In the genomic region with DNA sequence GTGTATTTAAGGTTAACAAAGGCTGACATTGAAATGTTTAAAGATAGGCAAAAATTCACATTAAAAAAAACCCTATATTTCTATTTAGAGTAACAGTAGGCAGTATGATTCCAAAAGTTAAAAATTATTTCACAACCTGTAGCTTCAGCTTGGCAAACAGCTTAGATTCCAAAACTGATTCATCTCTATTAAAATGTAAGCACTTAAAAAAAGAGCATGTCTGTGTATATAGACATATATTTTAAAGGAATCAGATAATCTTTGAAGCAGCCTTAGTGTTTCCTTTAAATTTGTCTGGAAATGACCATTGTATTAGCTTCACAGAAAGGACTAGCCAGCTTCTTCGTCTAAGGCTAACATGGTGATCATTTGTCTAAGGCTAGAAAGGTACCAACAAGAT, we compare ENCODE assay signal across 8 cellular contexts.
DNase-seq lines count a peak whose midpoint lies in the region; ATAC-seq, FAIRE-seq and TF ChIP-seq lines count a peak whose summit lies in the region.
"Not testable (repeated sequence)": the region's sequence is repeated elsewhere in the genome, so short reads cannot be mapped to it uniquely, and the experiment has no call there.

No MANE protein-coding gene starts in this region.

- not testable (repeated sequence) for TF ChIP-seq EP300 in GM12878 (IDR thresholded peaks at IDR 0.05; ENCODE audit: borderline replicate concordance in 1 of 2, control insufficient read depth in 1 of 2, low read depth in 2 of 2, low read length in 2 of 2)

- not testable (repeated sequence) for H3K4me3 Mint-ChIP-seq in chondrocyte (ENCODE audit: unreplicated experiment)

- not testable (repeated sequence) for H3F3A ChIP-seq in PC-3 (ENCODE audit: low read length, unreplicated experiment)

- H3K4me2 ChIP-seq in PC-3 (ENCODE audit: low read length); GM12878 (ENCODE audit: control insufficient read depth, insufficient read depth); keratinocyte (ENCODE audit: control insufficient read depth, extremely low read depth, insufficient read depth, low read depth, low read length): not testable (repeated sequence)

- ATAC-seq in PC-3, result peak; percentile 67
- not testable (repeated sequence) for ATAC-seq in GM12878
- peak; percentile 32 for ATAC-seq in omental fat pad (ENCODE audit: low FRiP score)

- H3K9me2 ChIP-seq in PC-3 (replicated peaks; ENCODE audit: low read length), result not testable (repeated sequence)

- in situ Hi-C loops in GM12878 (cut with MboI), result not testable (repeated sequence)

- SMC1A ChIA-PET in GM12878 (lab: Charles Lee; ENCODE audit: uncharacterized antibody, unreplicated experiment), result interaction anchor here (1.7 kb wide), 1 partner anchor 9 kb away, joined by 4 read pairs; no protein-coding TSS in a partner anchor

- not testable (repeated sequence) for H3K27me3 Mint-ChIP-seq in chondrocyte (ENCODE audit: low read depth)

- dilution Hi-C loops in keratinocyte (cut with MboI; ENCODE audit: extremely low pct_ligation_motif_present, low sequenced_read_pairs), result not testable (repeated sequence)

- TF ChIP-seq RAD21 in GM12878 (IDR thresholded peaks at IDR 0.05; ENCODE audit: insufficient read depth, low read depth, low read length), result not testable (repeated sequence)

- CTCF ChIA-PET in A673 (lab: Charles Lee); PC-3 (lab: Charles Lee); GM12878 (lab: Yijun Ruan, JAX): not testable (repeated sequence)

- not testable (repeated sequence) for DNase-seq in A673 (ENCODE audit: low spot score); GM12891 (ENCODE audit: insufficient read length, low spot score); H54 (ENCODE audit: insufficient read length, low spot score); PC-3; GM12878 (ENCODE audit: low read depth, low spot score); chondrocyte (ENCODE audit: low spot score); keratinocyte (ENCODE audit: low read depth, low spot score); omental fat pad (ENCODE audit: low spot score)

- not testable (repeated sequence) for H3K27me3 ChIP-seq in A673 (replicated peaks; ENCODE audit: insufficient read depth, low read depth, low read length, poor library complexity); PC-3 (ENCODE audit: low read length); GM12878 (replicated peaks in 1 of 2; ENCODE audit: control insufficient read depth in 2 of 2, insufficient read depth in 2 of 2, low read length in 1 of 2); keratinocyte (ENCODE audit: control insufficient read depth, extremely low read depth, insufficient read depth, low read length)

- POLR2A ChIA-PET in A673 (lab: Charles Lee; ENCODE audit: low non-redundant PET); PC-3 (lab: Charles Lee; ENCODE audit: unreplicated experiment); GM12878 (lab: Charles Lee): not testable (repeated sequence)

- H3K79me2 ChIP-seq in PC-3 (ENCODE audit: low read length); GM12878 (ENCODE audit: control insufficient read depth, insufficient read depth, low read length); keratinocyte (ENCODE audit: control insufficient read depth, insufficient read depth, low read length): not testable (repeated sequence)

- not testable (repeated sequence) for TF ChIP-seq CTCF in A673 (conservative IDR thresholded peaks at IDR 0.05; ENCODE audit: low read depth, low read length); PC-3 (conservative IDR thresholded peaks at IDR 0.05; ENCODE audit: low read depth, low read length); GM12878 (IDR thresholded peaks at IDR 0.05 in 2 of 3, conservative IDR thresholded peaks at IDR 0.05 in 1 of 3; ENCODE audit: control insufficient read depth in 2 of 3, extremely low read depth in 1 of 3, insufficient read depth in 1 of 3, low read depth in 3 of 3, low read length in 3 of 3); chondrocyte (IDR thresholded peaks at IDR 0.05); keratinocyte (optimal IDR thresholded peaks at IDR 0.05 in 1 of 3, IDR thresholded peaks at IDR 0.05 in 1 of 3, conservative IDR thresholded peaks at IDR 0.05 in 1 of 3; ENCODE audit: extremely low read depth in 1 of 3, insufficient read depth in 2 of 3, low read length in 3 of 3); omental fat pad (IDR thresholded peaks at IDR 0.05)

- not testable (repeated sequence) for H3K27ac ChIP-seq in A673 (ENCODE audit: low read depth, low read length, poor library complexity, severe bottlenecking); PC-3 (ENCODE audit: low read length); GM12878 (ENCODE audit: control insufficient read depth, insufficient read depth); keratinocyte (ENCODE audit: control insufficient read depth, insufficient read depth, low read length)

- not testable (repeated sequence) for H3K9ac ChIP-seq in PC-3 (ENCODE audit: low read length); GM12878 (ENCODE audit: control insufficient read depth, insufficient read depth, low read length); keratinocyte (ENCODE audit: control insufficient read depth, extremely low read depth, insufficient read depth, low read length)

- intact Hi-C loops in A673 (cut with micrococcal nuclease; ENCODE audit: unreplicated experiment); PC-3 (cut with micrococcal nuclease); GM12878 (cut with micrococcal nuclease; ENCODE audit: unreplicated experiment): not testable (repeated sequence)

- not testable (repeated sequence) for H3K9me3 Mint-ChIP-seq in chondrocyte (ENCODE audit: low read depth)

- H3K9me1 ChIP-seq in keratinocyte (ENCODE audit: control insufficient read depth, extremely low read depth, insufficient read depth, low read length), result not testable (repeated sequence)

- peaks cover 11% of the 10 kb centered on the region for H3K36me3 Mint-ChIP-seq in chondrocyte (ENCODE audit: low read depth)

- H3K27ac Mint-ChIP-seq in chondrocyte (ENCODE audit: unreplicated experiment), result peak overlapping the region; percentile 27

- H3K4me1 Mint-ChIP-seq in chondrocyte (ENCODE audit: low read depth), result peaks cover 46% of the 10 kb centered on the region

- not testable (repeated sequence) for H2AFZ ChIP-seq in PC-3 (ENCODE audit: low read length); GM12878 (ENCODE audit: control insufficient read depth, low read depth, low read length); keratinocyte (ENCODE audit: control insufficient read depth, low read length)

- no CpG with 5 or more reads among the region's 1 CpG for WGBS in GM12878 (ENCODE audit: insufficient coverage, insufficient replicate concordance, low lambda C conversion rate, missing lambda C conversion rate)

- FAIRE-seq in GM12891 (lab: Jason Lieb, UNC), result peak; percentile 55
- peak; percentile 75 for FAIRE-seq in H54 (lab: Jason Lieb, UNC)
- peak; percentile 52 for FAIRE-seq in GM12878 (lab: Jason Lieb, UNC)
- peak; percentile 26 for FAIRE-seq in keratinocyte (lab: Jason Lieb, UNC)

- not testable (repeated sequence) for H3K4me1 ChIP-seq in A673 (ENCODE audit: insufficient read depth, low read length, poor library complexity, severe bottlenecking); PC-3 (ENCODE audit: insufficient read depth, low read length); keratinocyte (ENCODE audit: control insufficient read depth, extremely low read depth, insufficient read depth, low read length)
- peaks cover 12% of the 10 kb centered on the region for H3K4me1 ChIP-seq in GM12878 (ENCODE audit: control insufficient read depth, insufficient read depth, low read length)

- TSS peak; percentile 41 for BruUV-seq in A673 (replicated peaks; lab: Mats Ljungman, UMichigan)
- TSS peak; percentile 28 for BruUV-seq in PC-3 (replicated peaks; lab: Mats Ljungman, UMichigan)
- TSS peak; percentile 52 for BruUV-seq in GM12878 (replicated peaks; lab: Mats Ljungman, UMichigan)

- H3K4me3 ChIP-seq in A673 (ENCODE audit: low read depth, low read length, poor library complexity, severe bottlenecking); PC-3 (ENCODE audit: low read length); GM12878; keratinocyte (ENCODE audit: control insufficient read depth in 2 of 3, extremely low read depth in 1 of 3, insufficient read depth in 2 of 3, low read depth in 1 of 3, low read length in 3 of 3): not testable (repeated sequence)

- RAD21 ChIA-PET in GM12878 (lab: Charles Lee; ENCODE audit: unreplicated experiment), result not testable (repeated sequence)

- H4K20me1 ChIP-seq in PC-3 (ENCODE audit: low read length); GM12878 (ENCODE audit: control insufficient read depth, insufficient read depth); keratinocyte (ENCODE audit: control insufficient read depth, extremely low read depth, insufficient read depth, low read length): not testable (repeated sequence)

- H3K36me3 ChIP-seq in A673 (ENCODE audit: insufficient read depth, low read length, poor library complexity, severe bottlenecking); PC-3 (ENCODE audit: low read depth, low read length); GM12878 (ENCODE audit: control insufficient read depth in 2 of 2, insufficient read depth in 2 of 2, low read length in 1 of 2); keratinocyte (ENCODE audit: control insufficient read depth in 2 of 2, extremely low read depth in 1 of 2, insufficient read depth in 2 of 2, low read length in 2 of 2): not testable (repeated sequence)

- not testable (repeated sequence) for TF ChIP-seq POLR2A in GM12891 (IDR thresholded peaks at IDR 0.05; ENCODE audit: low read depth, low read length); H54 (IDR thresholded peaks at IDR 0.05; ENCODE audit: low read depth, low read length); GM12878 (IDR thresholded peaks at IDR 0.05; ENCODE audit: low read depth, low read length)

- not testable (repeated sequence) for H3K9me3 ChIP-seq in A673 (ENCODE audit: low read depth, low read length, poor library complexity, severe bottlenecking); PC-3 (ENCODE audit: low read length); GM12878 (replicated peaks; ENCODE audit: control insufficient read depth, insufficient read depth, low read length); keratinocyte (ENCODE audit: control insufficient read depth, low read depth, low read length)
